9 cellular contexts compared by ENCODE assay signal in genomic region chrX:50100188-50100587, GRCh38.
DNase-seq lines count a peak whose midpoint lies in the region; ATAC-seq, FAIRE-seq and TF ChIP-seq lines count a peak whose summit lies in the region.
"Had no signal": no experiment of that assay in that cellular context is flagged by ENCODE, and none has a peak within 500 bp of the region (broad histone marks: within the 10 kb centered on the region; RNA-seq: fewer than 3 reads in every experiment).

No MANE protein-coding gene starts in this region.

- H3K27ac ChIP-seq in A673 (ENCODE audit: low read depth, low read length, poor library complexity, severe bottlenecking), result no peak overlapping the region

- H3K36me3 ChIP-seq in A673 (ENCODE audit: insufficient read depth, low read length, poor library complexity, severe bottlenecking), result no peaks in the 10 kb centered on the region

- H3K4me1 ChIP-seq in A673 (ENCODE audit: insufficient read depth, low read length, poor library complexity, severe bottlenecking), result no peaks in the 10 kb centered on the region

- H3K9me3 ChIP-seq in A673 (ENCODE audit: low read depth, low read length, poor library complexity, severe bottlenecking), result no peaks in the 10 kb centered on the region

- POLR2A ChIA-PET in A673 (lab: Charles Lee; ENCODE audit: low non-redundant PET), result no interaction called here

- DNase-seq in A673 (ENCODE audit: low spot score) (peak; percentile 42), SK-N-DZ (ENCODE audit: low spot score) (peak; percentile 42), SIG-M5 (lab: John Stamatoyannopoulos, UW) (no peak)
- DNase-seq in activated CD4-positive, alpha-beta T cell treated with anti-CD3 and anti-CD28 coated beads, Interleukin-2, amount 50 U/mL, for 4 hours, result no peak
- DNase-seq: NCI-H2081 treated with DMSO at 0.1 percent for 48 hours had no signal

- TF ChIP-seq CTCF in A673 (conservative IDR thresholded peaks at IDR 0.05; ENCODE audit: low read depth, low read length), result peak; percentile 55

- BruUV-seq in A673 (replicated peaks; lab: Mats Ljungman, UMichigan), result no TSS peak

- intact Hi-C loops in A673 (cut with micrococcal nuclease; ENCODE audit: unreplicated experiment), result loop anchor here (5.0 kb wide), 3 partner anchors 482 to 887 kb away; no protein-coding TSS in a partner anchor

- peak; percentile 78 for FAIRE-seq in islet of Langerhans (lab: Jason Lieb, UNC)

- no peaks in the 10 kb centered on the region for H3K27me3 ChIP-seq in A673 (replicated peaks; ENCODE audit: insufficient read depth, low read depth, low read length, poor library complexity)

- CTCF ChIA-PET in A673 (lab: Charles Lee), result interaction anchor here (0.5 to 0.8 kb wide), 2 partner anchors 343 to 480 kb away, joined by 3 read pairs; no protein-coding TSS in a partner anchor

- ATAC-seq in GM18502 (IDR thresholded peaks at IDR 0.05; ENCODE audit: poor library complexity, unreplicated experiment), result peak; percentile 58
- no peak for ATAC-seq in GM21367 (IDR thresholded peaks at IDR 0.05; ENCODE audit: unreplicated experiment)
- no peak for ATAC-seq in HG02870 (IDR thresholded peaks at IDR 0.05; ENCODE audit: unreplicated experiment)

- no peak overlapping the region for H3K4me3 ChIP-seq in A673 (ENCODE audit: low read depth, low read length, poor library complexity, severe bottlenecking)

Comparison
In these comparisons a context has a peak if more than half of its experiments do, and no peak if none do; other contexts are left out.
1. DNase-seq: peak in A673 (single experiment) and SK-N-DZ (single experiment); none in SIG-M5 (single experiment) and activated CD4-positive, alpha-beta T cell treated with anti-CD3 and anti-CD28 coated beads, Interleukin-2, amount 50 U/mL, for 4 hours (0 of 2).